8 cellular contexts compared by ENCODE assay signal in the genomic region with DNA sequence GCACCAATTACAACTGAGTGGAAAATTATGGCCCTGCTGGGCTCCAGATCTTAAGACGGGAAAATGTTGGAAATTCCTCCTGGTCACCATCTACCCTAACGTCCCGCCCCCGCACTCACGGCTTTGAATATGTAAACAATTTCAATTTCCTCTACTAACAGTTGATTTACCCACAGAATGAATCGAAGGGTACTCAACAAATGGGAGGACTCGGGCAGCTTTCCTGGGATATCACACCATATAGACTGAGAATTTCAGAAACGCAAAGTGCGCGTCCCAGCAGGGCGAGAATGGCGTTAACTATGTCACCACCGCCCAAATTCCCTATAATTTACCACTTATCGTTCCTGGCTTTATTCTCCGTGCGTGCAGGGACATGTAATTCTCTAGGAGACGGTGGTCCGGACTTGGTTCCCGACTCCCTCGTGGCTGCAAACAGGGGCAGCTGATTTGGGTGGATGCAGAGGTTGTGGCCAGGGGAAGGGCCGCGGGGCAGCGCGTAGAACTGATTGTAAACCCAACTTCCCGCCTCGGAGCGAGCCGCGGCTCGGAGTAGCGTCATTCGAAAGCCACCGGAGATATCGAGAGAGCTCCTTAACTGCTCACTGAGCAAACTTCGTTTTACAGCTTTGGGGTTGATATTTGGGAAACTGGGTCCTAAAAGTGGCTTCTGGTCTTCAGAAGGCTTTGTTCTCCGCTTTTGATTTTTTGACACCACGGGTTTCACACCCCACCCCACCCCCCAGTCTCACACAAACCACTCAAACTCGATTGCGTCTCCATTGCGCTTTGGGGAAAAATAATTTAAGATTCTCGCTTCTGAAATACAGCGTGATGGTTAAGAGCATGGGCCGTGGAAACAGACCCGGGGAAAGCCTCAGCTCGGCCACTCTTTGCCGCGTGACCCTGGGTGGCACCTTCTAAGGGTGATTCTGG. TPM values are rescaled to one million over a fixed set of nuclear protein-coding genes. Genes with fewer than 3 reads are reported as not detected.
A peak's percentile ranks its signal among the peaks of the same experiment; 100 is the strongest.
DNase-seq lines count a peak whose midpoint lies in the region; ATAC-seq, FAIRE-seq and TF ChIP-seq lines count a peak whose summit lies in the region.

No MANE protein-coding gene starts in this region.

- no peaks in the 10 kb centered on the region for H3K9me3 ChIP-seq in A549

- peak overlapping the region in 1 of 2 experiments; percentile 41; a peak in 1 of 6 replicates for H3K27ac ChIP-seq in A549

- peak overlapping the region; percentile 67 for H3K4me3 Mint-ChIP-seq in activated B cell treated with CpG ODN at 0.5 μM for 24 hours
- H3K4me3 Mint-ChIP-seq in stimulated activated memory B cell treated with anti-CD40 and anti-IgM and Interleukin-4, amounts not matched to agents 10 μg/mL and 1 μg/mL and 100 μg/mL, for 72 hours: peak overlapping the region; percentile 69

- DNase-seq in A549 (ENCODE audit: low read depth in 1 of 2, low spot score in 1 of 2): peak in 1 of 2 experiments; percentile 17
- peak; percentile 63 for DNase-seq in GM20000 (ENCODE audit: low spot score)
- DNase-seq in activated B cell treated with CpG ODN at 0.5 μM for 24 hours: no peak
- no peak for DNase-seq in 8988T

- H3K4me1 Mint-ChIP-seq in activated B cell treated with CpG ODN at 0.5 μM for 24 hours: peaks cover 26% of the 10 kb centered on the region
- H3K4me1 Mint-ChIP-seq in stimulated activated memory B cell treated with anti-CD40 and anti-IgM and Interleukin-4, amounts not matched to agents 10 μg/mL and 1 μg/mL and 100 μg/mL, for 72 hours: peaks cover 23% of the 10 kb centered on the region

- ATAC-seq in A549 (peak; percentile 70 to 78; a peak in 5 of 6 replicates), activated B cell treated with CpG ODN at 0.5 μM for 24 hours (ENCODE audit: low read depth) (peak; percentile 49), GM21737 (IDR thresholded peaks at IDR 0.05; ENCODE audit: unreplicated experiment) (no peak), HG02642 (IDR thresholded peaks at IDR 0.05; ENCODE audit: poor library complexity, unreplicated experiment) (no peak)
- no peak for ATAC-seq in stimulated activated memory B cell treated with anti-CD40 and anti-IgM and Interleukin-4, amounts not matched to agents 10 μg/mL and 1 μg/mL and 100 μg/mL, for 72 hours

- POLR2A ChIA-PET in A549 (lab: Yijun Ruan, JAX) (interaction anchor here (1.1 kb wide), 1 partner anchor 66 kb away, joined by 4 read pairs; a partner anchor contains a TSS), activated B cell treated with CpG ODN at 0.5 μM for 24 hours (lab: Charles Lee) (interaction anchor here (0.8 to 1.7 kb wide), 2 partner anchors 11 to 314 kb away, joined by 4 to 6 read pairs; a partner anchor contains a TSS)

- peaks cover 69% of the 10 kb centered on the region for H3K27me3 Mint-ChIP-seq in activated B cell treated with CpG ODN at 0.5 μM for 24 hours
- peaks cover 81% of the 10 kb centered on the region for H3K27me3 Mint-ChIP-seq in stimulated activated memory B cell treated with anti-CD40 and anti-IgM and Interleukin-4, amounts not matched to agents 10 μg/mL and 1 μg/mL and 100 μg/mL, for 72 hours

- H3K4me3 ChIP-seq in A549 (peak overlapping the region; percentile 49), iPS-11a (ENCODE audit: low read depth, low read length) (peak overlapping the region; percentile 58)

- TF ChIP-seq EP300 in A549 (IDR thresholded peaks at IDR 0.05): no peak

- H3K4me1 ChIP-seq in A549: peaks cover 5% of the 10 kb centered on the region; the same call in 1 of the 3 replicates

- no peak for FAIRE-seq in A549 (lab: Jason Lieb, UNC)

- H3K9me3 Mint-ChIP-seq in activated B cell treated with CpG ODN at 0.5 μM for 24 hours: peaks cover 10% of the 10 kb centered on the region
- peaks cover 7% of the 10 kb centered on the region for H3K9me3 Mint-ChIP-seq in stimulated activated memory B cell treated with anti-CD40 and anti-IgM and Interleukin-4, amounts not matched to agents 10 μg/mL and 1 μg/mL and 100 μg/mL, for 72 hours

- H3K4me2 ChIP-seq in A549: peak overlapping the region; percentile 90

- no peak for TF ChIP-seq RAD21 in A549 (conservative IDR thresholded peaks at IDR 0.05 in 1 of 2, IDR thresholded peaks at IDR 0.05 in 1 of 2)

- TF ChIP-seq POLR2A in A549 (IDR thresholded peaks at IDR 0.05; ENCODE audit: low read length): no peak

- no peak overlapping the region for H3K27ac Mint-ChIP-seq in activated B cell treated with CpG ODN at 0.5 μM for 24 hours
- no peak overlapping the region for H3K27ac Mint-ChIP-seq in stimulated activated memory B cell treated with anti-CD40 and anti-IgM and Interleukin-4, amounts not matched to agents 10 μg/mL and 1 μg/mL and 100 μg/mL, for 72 hours

- CTCF ChIA-PET in A549 (lab: Yijun Ruan, JAX): no interaction called here
- CTCF ChIA-PET in activated B cell treated with CpG ODN at 0.5 μM for 24 hours (lab: Charles Lee): no interaction called here

- WGBS in A549 (ENCODE audit: missing lambda C conversion rate): 35% methylated on average over 47 of the region's 47 CpGs

- intact Hi-C loops in activated B cell treated with CpG ODN at 0.5 μM for 24 hours (cut with micrococcal nuclease): loop anchor here (5.0 kb wide), 1 partner anchor 535 kb away; no protein-coding TSS in a partner anchor

- H3K36me3 Mint-ChIP-seq in activated B cell treated with CpG ODN at 0.5 μM for 24 hours (ENCODE audit: low read depth): no peaks in the 10 kb centered on the region
- no peaks in the 10 kb centered on the region for H3K36me3 Mint-ChIP-seq in stimulated activated memory B cell treated with anti-CD40 and anti-IgM and Interleukin-4, amounts not matched to agents 10 μg/mL and 1 μg/mL and 100 μg/mL, for 72 hours

- no peak for TF ChIP-seq CTCF in A549 (IDR thresholded peaks at IDR 0.05)
- TF ChIP-seq CTCF in GM20000 (IDR thresholded peaks at IDR 0.05; ENCODE audit: extremely low read depth, missing control alignments): no peak
- no peak for TF ChIP-seq CTCF in activated B cell treated with CpG ODN at 0.5 μM for 24 hours (IDR thresholded peaks at IDR 0.05)

TF ChIP-seq in A549, 52 proteins besides CTCF, POLR2A, EP300 and RAD21:
- TF ChIP-seq CHD4 (IDR thresholded peaks at IDR 0.05; ENCODE audit: borderline replicate concordance): no peak
- 0 out of 2 replicates have a peak, but pooled peaks have one; percentile 26 for TF ChIP-seq RNF2 (IDR thresholded peaks at IDR 0.05; ENCODE audit: borderline replicate concordance, low read depth)
- TF ChIP-seq SMC3 (IDR thresholded peaks at IDR 0.05): no peak
- peak; percentile 74; the same call in 1 of the 2 replicates for TF ChIP-seq CBX8 (IDR thresholded peaks at IDR 0.05)
- TF ChIP-seq, protein P1, sequence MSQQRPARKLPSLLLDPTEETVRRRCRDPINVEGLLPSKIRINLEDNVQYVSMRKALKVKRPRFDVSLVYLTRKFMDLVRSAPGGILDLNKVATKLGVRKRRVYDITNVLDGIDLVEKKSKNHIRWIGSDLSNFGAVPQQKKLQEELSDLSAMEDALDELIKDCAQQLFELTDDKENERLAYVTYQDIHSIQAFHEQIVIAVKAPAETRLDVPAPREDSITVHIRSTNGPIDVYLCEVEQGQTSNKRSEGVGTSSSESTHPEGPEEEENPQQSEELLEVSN (IDR thresholded peaks at IDR 0.05; ENCODE audit: borderline replicate concordance, low read depth): peak; percentile 60; the same call in 1 of the 2 replicates
- no peak for TF ChIP-seq CEBPB (IDR thresholded peaks at IDR 0.05)
- no peak for TF ChIP-seq EHF (CRISPR knock-in tag; IDR thresholded peaks at IDR 0.05)

RNA-seq across cellular contexts. Expression of a gene that starts 17.6 kb away (rescaled TPM):
- polyA plus RNA-seq in A549 (2011; rRNA removed) (16.2 and 18.4 TPM in 2 replicates), A549 (2017; fragmentation: RNase III; extraction: RNeasy Plus Mini Kit Qiagen cat#74134 plus additional on column Dnase treatment) (7.2 to 8.1 TPM (median 7.7 TPM) in 3 replicates)
- 4.3 and 4.9 TPM in 2 replicates for polyA plus RNA-seq in A549 (2012; cell fraction: cytosol; rRNA removed)
- polyA plus RNA-seq in A549 (2012; cell fraction: nucleus; rRNA removed): 4.0 and 5.8 TPM in 2 replicates
- polyA minus RNA-seq in A549 (2011; rRNA and poly(A)+ RNA removed): 11.5 and 15.3 TPM in 2 replicates
- total RNA-seq in activated B cell treated with CpG ODN at 0.5 μM for 24 hours: 25.9 and 30.3 TPM in 2 replicates

RNA-seq across cellular contexts. Expression of a gene that starts 44.6 kb away (rescaled TPM):
- polyA plus RNA-seq in A549 (2011; rRNA removed) (2.3 TPM in 2 replicates), A549 (2017; fragmentation: RNase III; extraction: RNeasy Plus Mini Kit Qiagen cat#74134 plus additional on column Dnase treatment) (1.7 to 2.1 TPM (median 1.8 TPM) in 3 replicates)
- 0.81 and 1.0 TPM in 2 replicates for polyA plus RNA-seq in A549 (2012; cell fraction: cytosol; rRNA removed)
- polyA plus RNA-seq in A549 (2012; cell fraction: nucleus; rRNA removed): 0.70 and 0.72 TPM in 2 replicates
- polyA minus RNA-seq in A549 (2011; rRNA and poly(A)+ RNA removed): 1.7 and 1.9 TPM in 2 replicates
- 10.5 and 11.1 TPM in 2 replicates for total RNA-seq in activated B cell treated with CpG ODN at 0.5 μM for 24 hours

RNA-seq across cellular contexts. Expression of a gene that starts 51.6 kb away (rescaled TPM):
- polyA plus RNA-seq in A549 (2011; rRNA removed) (not detected in 2 replicates), A549 (2017; fragmentation: RNase III; extraction: RNeasy Plus Mini Kit Qiagen cat#74134 plus additional on column Dnase treatment) (not detected in 3 replicates)
- not detected in 2 replicates for polyA plus RNA-seq in A549 (2012; cell fraction: cytosol; rRNA removed)
- polyA plus RNA-seq in A549 (2012; cell fraction: nucleus; rRNA removed): not detected in 2 replicates
- polyA minus RNA-seq in A549 (2011; rRNA and poly(A)+ RNA removed): not detected in 2 replicates
- 0.29 and 0.35 TPM in 2 replicates for total RNA-seq in activated B cell treated with CpG ODN at 0.5 μM for 24 hours

RNA-seq across cellular contexts. Expression of a gene that starts 59.4 kb away (rescaled TPM):
- polyA plus RNA-seq in A549 (2011; rRNA removed) (10.1 and 11.2 TPM in 2 replicates), A549 (2017; fragmentation: RNase III; extraction: RNeasy Plus Mini Kit Qiagen cat#74134 plus additional on column Dnase treatment) (5.0 to 6.2 TPM (median 5.9 TPM) in 3 replicates)
- polyA plus RNA-seq in A549 (2012; cell fraction: cytosol; rRNA removed): 2.1 and 2.9 TPM in 2 replicates
- 3.3 and 4.0 TPM in 2 replicates for polyA plus RNA-seq in A549 (2012; cell fraction: nucleus; rRNA removed)
- 7.8 and 9.8 TPM in 2 replicates for polyA minus RNA-seq in A549 (2011; rRNA and poly(A)+ RNA removed)
- total RNA-seq in activated B cell treated with CpG ODN at 0.5 μM for 24 hours: 16.0 and 17.8 TPM in 2 replicates

Comparison
In these comparisons a context has a peak if more than half of its experiments do, and no peak if none do; other contexts are left out.
1. ATAC-seq: peak in A549 (2 of 2) and activated B cell treated with CpG ODN at 0.5 μM for 24 hours (single experiment); none in stimulated activated memory B cell treated with anti-CD40 and anti-IgM and Interleukin-4, amounts not matched to agents 10 μg/mL and 1 μg/mL and 100 μg/mL, for 72 hours (single experiment), GM21737 (single experiment) and HG02642 (single experiment).